In the genomic region with DNA sequence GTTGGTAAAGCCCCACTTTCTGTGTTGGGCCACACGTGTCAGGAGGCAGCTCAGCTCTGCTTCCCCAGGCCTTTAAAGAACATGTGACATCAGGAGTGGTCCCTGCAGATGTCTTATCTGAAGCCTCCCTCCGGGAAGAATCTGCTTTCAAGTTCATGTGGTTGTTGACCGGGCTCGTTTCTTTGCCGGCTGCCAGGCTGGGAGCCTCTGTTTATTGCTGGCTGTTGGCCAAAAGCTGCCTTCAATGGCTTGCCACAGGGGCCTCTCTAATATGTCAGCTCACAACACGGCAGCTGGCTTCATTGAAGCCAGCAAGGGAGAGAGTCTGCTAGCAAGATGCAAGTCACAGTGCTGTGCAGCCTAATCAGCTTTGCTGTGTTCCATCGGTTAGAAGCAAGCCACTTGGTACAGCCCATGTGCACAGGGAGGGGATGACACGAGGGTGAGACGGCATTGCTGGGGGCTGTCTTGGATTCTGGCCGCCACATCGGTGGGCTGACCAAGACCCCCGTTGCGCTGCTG, we compare ENCODE assay signal across 10 cellular contexts. TPM values are rescaled to one million over a fixed set of nuclear protein-coding genes. Genes with fewer than 3 reads are reported as not detected.
A peak's percentile ranks its signal among the peaks of the same experiment; 100 is the strongest.
DNase-seq lines count a peak whose midpoint lies in the region; ATAC-seq and TF ChIP-seq lines count a peak whose summit lies in the region.
"Had no signal": no experiment of that assay in that cellular context is flagged by ENCODE, and none has a peak within 500 bp of the region (broad histone marks: within the 10 kb centered on the region; RNA-seq: fewer than 3 reads in every experiment).

No MANE protein-coding gene starts in this region.

- H3K4me3 ChIP-seq in heart left ventricle (no peak overlapping the region), transverse colon (no peak overlapping the region)

- intact Hi-C loops in heart left ventricle (cut with DNase I) (no loop called here), transverse colon (cut with DNase I; ENCODE audit: low total_unique reads) (no loop called here)

- H3K27me3 ChIP-seq in heart left ventricle (peaks cover 0 to 5% (median 0%) of the 10 kb centered on the region in 9 donors), transverse colon (peaks cover 10% of the 10 kb centered on the region)

- peaks cover 3% of the 10 kb centered on the region for H3K4me1 Mint-ChIP-seq in activated CD8-positive, alpha-beta memory T cell treated with anti-CD3 and anti-CD28 coated beads, Interleukin-2, amount 10 ng/mL, durations not matched to agents 7 days and 5 days

- H3K4me3 Mint-ChIP-seq in activated CD8-positive, alpha-beta memory T cell treated with anti-CD3 and anti-CD28 coated beads, Interleukin-2, amount 10 ng/mL, durations not matched to agents 7 days and 5 days: no peak overlapping the region

- no peaks in the 10 kb centered on the region for H3K36me3 ChIP-seq in heart left ventricle
- no peaks in the 10 kb centered on the region for H3K36me3 ChIP-seq in transverse colon

- DNase-seq in activated CD8-positive, alpha-beta memory T cell treated with anti-CD3 and anti-CD28 coated beads, Interleukin-2, amount 50 U/mL, for 4 hours: peak; percentile 3
- no peak for DNase-seq in activated CD8-positive, alpha-beta memory T cell treated with anti-CD3 and anti-CD28 coated beads, Interleukin-2, amount 10 ng/mL, durations not matched to agents 7 days and 5 days
- peak; percentile 74 for DNase-seq in RPMI7951 (ENCODE audit: low read depth)
- DNase-seq in heart left ventricle: peak in 1 of 5 donors; percentile 21
- peak; percentile 24 for DNase-seq in transverse colon
- DNase-seq in HuH-7 (ENCODE audit: low spot score): no peak
- no peak for DNase-seq in AG20443 (ENCODE audit: low spot score)
- DNase-seq: ACHN; stimulated activated CD4-positive, alpha-beta T cell treated with anti-CD3 and anti-CD28 coated beads, Interleukin-15, amount 100 ng/mL, for 24 hours had no signal

- H3K27ac Mint-ChIP-seq in activated CD8-positive, alpha-beta memory T cell treated with anti-CD3 and anti-CD28 coated beads, Interleukin-2, amount 10 ng/mL, durations not matched to agents 7 days and 5 days: no peak overlapping the region

- no peak for TF ChIP-seq CTCF in heart left ventricle (IDR thresholded peaks at IDR 0.05)
- TF ChIP-seq CTCF in transverse colon (IDR thresholded peaks at IDR 0.05): no peak

- no peaks in the 10 kb centered on the region for H3K36me3 Mint-ChIP-seq in activated CD8-positive, alpha-beta memory T cell treated with anti-CD3 and anti-CD28 coated beads, Interleukin-2, amount 10 ng/mL, durations not matched to agents 7 days and 5 days

- peaks cover 0 to 23% (median 10%) of the 10 kb centered on the region in 12 donors for H3K4me1 ChIP-seq in heart left ventricle
- H3K4me1 ChIP-seq in transverse colon: peaks cover 28 to 43% (median 36%) of the 10 kb centered on the region in 4 donors

- CTCF ChIA-PET in activated CD8-positive, alpha-beta memory T cell treated with anti-CD3 and anti-CD28 coated beads, Interleukin-2, amount 10 ng/mL, durations not matched to agents 7 days and 5 days (lab: Charles Lee): no interaction called here

- WGBS in heart left ventricle, 4 donors: 23 to 29% (median 24%) methylated on average over 13 of the region's 13 CpGs
- 35% methylated on average over 13 of the region's 13 CpGs; no CpG with 5 or more reads in 1 of the 2 donors for WGBS in transverse colon (ENCODE audit: low coverage in 1 of 2), 2 donors

- H3K27ac ChIP-seq in heart left ventricle (peak overlapping the region in 2 of 12 donors; percentile 52 to 93), transverse colon (peak overlapping the region; percentile 72 to 98 (median 94))

- TF ChIP-seq POLR2A in heart left ventricle (IDR thresholded peaks at IDR 0.05) (no peak), transverse colon (IDR thresholded peaks at IDR 0.05) (no peak)

- no peaks in the 10 kb centered on the region for H3K9me3 Mint-ChIP-seq in activated CD8-positive, alpha-beta memory T cell treated with anti-CD3 and anti-CD28 coated beads, Interleukin-2, amount 10 ng/mL, durations not matched to agents 7 days and 5 days (ENCODE audit: low read depth)

- no peak for TF ChIP-seq EP300 in transverse colon (IDR thresholded peaks at IDR 0.05; ENCODE audit: low read depth)

- peaks cover 7% of the 10 kb centered on the region for H3K27me3 Mint-ChIP-seq in activated CD8-positive, alpha-beta memory T cell treated with anti-CD3 and anti-CD28 coated beads, Interleukin-2, amount 10 ng/mL, durations not matched to agents 7 days and 5 days

- ATAC-seq in activated CD8-positive, alpha-beta memory T cell treated with anti-CD3 and anti-CD28 coated beads, Interleukin-2, amount 10 ng/mL, durations not matched to agents 7 days and 5 days: no peak
- ATAC-seq in heart left ventricle (peak in 3 of 4 donors; percentile 7 to 23 (median 10)), GM18907 (IDR thresholded peaks at IDR 0.05; ENCODE audit: unreplicated experiment) (no peak)

- H3K9me3 ChIP-seq in heart left ventricle: no peaks in the 10 kb centered on the region
- no peaks in the 10 kb centered on the region for H3K9me3 ChIP-seq in transverse colon

- in situ Hi-C loops in transverse colon (cut with MboI; ENCODE audit: low pct_ligation_motif_present in 1 of 4, low pct_unique_long_range_greater_than_20kb in 1 of 4, low sequenced_read_pairs in 3 of 4): no loop called here

RNA-seq across cellular contexts. Expression of a gene that starts 14.6 kb away (rescaled TPM):
- not detected for total RNA-seq in activated CD8-positive, alpha-beta memory T cell treated with anti-CD3 and anti-CD28 coated beads, Interleukin-2, amount 10 ng/mL, durations not matched to agents 7 days and 5 days
- total RNA-seq in RPMI7951 (2014; rRNA removed; shearing (Covaris generic)): under 0.01 TPM in 1 of 2 replicates, not detected in the other
- 10 to 100 TPM in 1 of 9 donors, 1 to 10 TPM in 8; 1.6 to 13.1 (median 3.3) TPM for total RNA-seq in heart left ventricle
- 1 to 10 TPM; 4.2 to 4.9 TPM for polyA plus RNA-seq in heart left ventricle
- total RNA-seq in transverse colon: 100 to 1,000 TPM in 1 of 4 donors, 10 to 100 TPM in 3; 17.9 to 119 (median 43.6) TPM

RNA-seq across cellular contexts. Expression of a gene that starts 17.7 kb away (rescaled TPM):
- not detected for total RNA-seq in activated CD8-positive, alpha-beta memory T cell treated with anti-CD3 and anti-CD28 coated beads, Interleukin-2, amount 10 ng/mL, durations not matched to agents 7 days and 5 days
- not detected in 2 replicates for total RNA-seq in RPMI7951 (2014; rRNA removed; shearing (Covaris generic))
- total RNA-seq in heart left ventricle (not detected), transverse colon (not detected)
- polyA plus RNA-seq in heart left ventricle: not detected

RNA-seq across cellular contexts. Expression of a gene that starts 50.3 kb away (rescaled TPM):
- 10 to 100 TPM; 15.3 to 20.6 TPM for total RNA-seq in activated CD8-positive, alpha-beta memory T cell treated with anti-CD3 and anti-CD28 coated beads, Interleukin-2, amount 10 ng/mL, durations not matched to agents 7 days and 5 days
- total RNA-seq in RPMI7951 (2014; rRNA removed; shearing (Covaris generic)): 3.2 and 4.7 TPM in 2 replicates
- 10 to 100 TPM in 3 of 9 donors, 1 to 10 TPM in 6; 4.1 to 17.6 (median 7.5) TPM for total RNA-seq in heart left ventricle
- polyA plus RNA-seq in heart left ventricle: 10 to 100 TPM in 1 of 2 donors, 1 to 10 TPM in 1; 4.8 to 11.1 TPM
- total RNA-seq in transverse colon: 10 to 100 TPM; 16.8 to 25.4 (median 20.7) TPM

Comparison
In these comparisons a context has a peak if more than half of its experiments do, and no peak if none do; other contexts are left out.
1. DNase-seq: peak in activated CD8-positive, alpha-beta memory T cell treated with anti-CD3 and anti-CD28 coated beads, Interleukin-2, amount 50 U/mL, for 4 hours (single experiment), RPMI7951 (single experiment) and transverse colon (single experiment); none in activated CD8-positive, alpha-beta memory T cell treated with anti-CD3 and anti-CD28 coated beads, Interleukin-2, amount 10 ng/mL, durations not matched to agents 7 days and 5 days (single experiment), HuH-7 (single experiment) and AG20443 (single experiment).
2. ATAC-seq: peak in heart left ventricle (3 of 4); none in activated CD8-positive, alpha-beta memory T cell treated with anti-CD3 and anti-CD28 coated beads, Interleukin-2, amount 10 ng/mL, durations not matched to agents 7 days and 5 days (single experiment) and GM18907 (single experiment).